Comparison of ENCODE assay signal across 18 cellular contexts in the genomic region with DNA sequence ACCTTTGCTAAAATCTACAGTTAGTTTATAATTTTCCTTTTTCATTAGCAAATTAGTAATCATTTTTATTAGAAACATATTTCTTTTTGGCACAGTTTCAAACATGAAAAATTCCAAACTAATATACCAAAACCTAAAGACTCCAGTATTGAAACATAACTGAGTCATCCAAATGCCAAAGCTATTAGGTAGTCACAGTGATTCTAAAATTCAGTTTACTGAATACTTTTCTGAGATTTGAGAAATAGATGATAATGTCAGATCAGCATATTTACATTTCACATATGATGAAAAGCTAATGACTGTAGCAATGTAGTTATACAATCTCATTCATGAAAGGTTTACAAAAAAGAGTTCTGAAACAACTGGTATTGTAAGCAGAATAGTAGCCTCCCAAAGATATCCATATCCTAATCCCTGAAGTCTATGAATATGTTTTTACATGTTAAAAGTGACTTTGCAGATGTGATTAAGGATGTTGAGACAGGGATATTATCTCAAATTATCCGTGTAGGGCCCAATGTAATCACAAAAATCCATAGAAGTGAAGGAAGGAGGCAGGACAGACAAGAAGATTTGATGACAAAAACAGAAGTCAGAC.
A peak's percentile ranks its signal among the peaks of the same experiment; 100 is the strongest.
DNase-seq lines count a peak whose midpoint lies in the region; ATAC-seq and TF ChIP-seq lines count a peak whose summit lies in the region.
"Had no signal": no experiment of that assay in that cellular context is flagged by ENCODE, and none has a peak within 500 bp of the region (broad histone marks: within the 10 kb centered on the region; RNA-seq: fewer than 3 reads in every experiment).

No MANE protein-coding gene starts in this region.

- intact Hi-C loops in aorta (cut with DNase I), result no loop called here

- H3K4me1 ChIP-seq in smooth muscle cell (ENCODE audit: low read depth) (peaks cover 3% of the 10 kb centered on the region), aorta (ENCODE audit: control insufficient read depth in 1 of 2, insufficient read depth in 2 of 2, low read length in 2 of 2) (no peaks in the 10 kb centered on the region)
- H3K4me1 ChIP-seq: Caco-2 had no signal

- no peaks in the 10 kb centered on the region for H3K79me2 ChIP-seq in smooth muscle cell (ENCODE audit: low read depth)

- H3K9me3 ChIP-seq in smooth muscle cell (replicated peaks; ENCODE audit: low read depth), result no peaks in the 10 kb centered on the region
- no peaks in the 10 kb centered on the region for H3K9me3 ChIP-seq in aorta (ENCODE audit: control insufficient read depth, low read length)
- H3K9me3 ChIP-seq: Caco-2 had no signal

- H3K4me3 ChIP-seq in fibroblast of villous mesenchyme (ENCODE audit: low read depth, low read length) (no peak overlapping the region), smooth muscle cell (no peak overlapping the region), aorta (ENCODE audit: low read length in 2 of 2) (no peak overlapping the region)

- H3K9me3 Mint-ChIP-seq in activated naive CD4-positive, alpha-beta T cell treated with anti-CD3 and anti-CD28 coated beads, Interleukin-2, amount 50 U/mL, for 72 hours, result peaks cover 0 to 13% of the 10 kb centered on the region in 2 donors
- H3K9me3 Mint-ChIP-seq: activated CD4-positive, alpha-beta T cell treated with anti-CD3 and anti-CD28 coated beads, Interleukin-2, amount 10 ng/mL, durations not matched to agents 24 days and 14 days had no signal

- no peaks in the 10 kb centered on the region for H3K36me3 Mint-ChIP-seq in activated naive CD4-positive, alpha-beta T cell treated with anti-CD3 and anti-CD28 coated beads, Interleukin-2, amount 50 U/mL, for 72 hours
- H3K36me3 Mint-ChIP-seq: naive B cell had no signal

- peak overlapping the region; percentile 44 for H2AFZ ChIP-seq in smooth muscle cell (ENCODE audit: low read depth)

- no peak for ATAC-seq in activated naive CD4-positive, alpha-beta T cell treated with anti-CD3 and anti-CD28 coated beads, Interleukin-2, amount 50 U/mL, for 72 hours
- ATAC-seq in aorta (ENCODE audit: low FRiP score), result no peak
- ATAC-seq: left cardiac atrium, right cardiac atrium had no signal

- H3K27me3 ChIP-seq in smooth muscle cell (ENCODE audit: low read depth) (no peaks in the 10 kb centered on the region), aorta (ENCODE audit: control insufficient read depth in 1 of 2, insufficient read depth in 2 of 2, low read length in 1 of 2) (no peaks in the 10 kb centered on the region)

- peak overlapping the region; percentile 5 for H3K9ac ChIP-seq in smooth muscle cell (ENCODE audit: low read depth)

- no peak overlapping the region for H3K27ac Mint-ChIP-seq in activated naive CD4-positive, alpha-beta T cell treated with anti-CD3 and anti-CD28 coated beads, Interleukin-2, amount 50 U/mL, for 72 hours
- H3K27ac Mint-ChIP-seq: activated CD4-positive, alpha-beta T cell treated with anti-CD3 and anti-CD28 coated beads, Interleukin-2, amount 10 ng/mL, durations not matched to agents 24 days and 14 days; naive B cell; stimulated activated naive CD8-positive, alpha-beta T cell treated with anti-CD3 and anti-CD28 coated beads, Interleukin-15, Interleukin-2, amounts not matched to agents 100 ng/mL and 50 ng/mL, for 24 hours had no signal

- no peaks in the 10 kb centered on the region for H4K20me1 ChIP-seq in smooth muscle cell (ENCODE audit: low read depth)

- DNase-seq in HS-27A (ENCODE audit: low read depth), result peak; percentile 57
- DNase-seq in astrocyte of the hippocampus (ENCODE audit: low read depth, low spot score), result peak; percentile 33
- DNase-seq in fibroblast of villous mesenchyme (ENCODE audit: low read depth), result peak; percentile 32
- no peak for DNase-seq in smooth muscle cell (lab: John Stamatoyannopoulos, UW; ENCODE audit: unreplicated experiment)
- DNase-seq in DMS 273 treated with DMSO at 0.1 percent for 48 hours (lab: John Stamatoyannopoulos, UW), result no peak
- no peak for DNase-seq in activated naive CD4-positive, alpha-beta T cell treated with anti-CD3 and anti-CD28 coated beads, Interleukin-2, amount 50 U/mL, for 72 hours (ENCODE audit: low spot score in 2 of 2)
- no peak for DNase-seq in aorta
- DNase-seq: activated CD4-positive, alpha-beta T cell treated with anti-CD3 and anti-CD28 coated beads, Interleukin-2, amount 10 ng/mL, durations not matched to agents 24 days and 14 days; activated T-cell treated with anti-CD3 and anti-CD28 coated beads, Interleukin-2, amount 50 U/mL, for 1 hour; Caco-2; Kasumi-1; left cardiac atrium; naive B cell; NCI-H1930; NCI-H774; right cardiac atrium; SHP77 had no signal

- H3K36me3 ChIP-seq in smooth muscle cell (ENCODE audit: low read depth), result no peaks in the 10 kb centered on the region
- H3K36me3 ChIP-seq in aorta (ENCODE audit: control insufficient read depth in 1 of 2, insufficient read depth in 2 of 2, low read length in 1 of 2), result no peaks in the 10 kb centered on the region

- 68% methylated on average over 1 of the region's 1 CpG for WGBS in smooth muscle cell (ENCODE audit: low lambda C conversion rate)
- WGBS in aorta, 2 donors, result 54 to 59% methylated on average over 1 of the region's 1 CpG

- H3K4me2 ChIP-seq in smooth muscle cell, result peak overlapping the region; percentile 38

- H3K27ac ChIP-seq in smooth muscle cell (ENCODE audit: low read depth), result peak overlapping the region; percentile 51
- no peak overlapping the region for H3K27ac ChIP-seq in aorta (ENCODE audit: low read depth in 1 of 2, low read length in 2 of 2)

- H3F3A ChIP-seq in smooth muscle cell (ENCODE audit: low read depth), result no peaks in the 10 kb centered on the region

- TF ChIP-seq CTCF in fibroblast of villous mesenchyme (IDR thresholded peaks at IDR 0.05; ENCODE audit: insufficient read depth, low read depth, low read length) (no peak), smooth muscle cell (IDR thresholded peaks at IDR 0.05; ENCODE audit: borderline replicate concordance, insufficient read depth, poor library complexity, severe bottlenecking) (no peak)

Comparison
In these comparisons a context has a peak if more than half of its experiments do, and no peak if none do; other contexts are left out.
1. DNase-seq: peak in HS-27A (single experiment), astrocyte of the hippocampus (single experiment) and fibroblast of villous mesenchyme (single experiment); none in smooth muscle cell (single experiment), DMS 273 treated with DMSO at 0.1 percent for 48 hours (single experiment), activated naive CD4-positive, alpha-beta T cell treated with anti-CD3 and anti-CD28 coated beads, Interleukin-2, amount 50 U/mL, for 72 hours (0 of 2) and aorta (0 of 2).